ENCODE assay signal across 15 cellular contexts in genomic region chr6:121651420-121651819, GRCh38.
A peak's percentile ranks its signal among the peaks of the same experiment; 100 is the strongest.
DNase-seq lines count a peak whose midpoint lies in the region; ATAC-seq and TF ChIP-seq lines count a peak whose summit lies in the region.
"Had no signal": no experiment of that assay in that cellular context is flagged by ENCODE, and none has a peak within 500 bp of the region (broad histone marks: within the 10 kb centered on the region; RNA-seq: fewer than 3 reads in every experiment).

No MANE protein-coding gene starts in this region.

- dilution Hi-C loops in IMR-90 (cut with HindIII; ENCODE audit: low sequenced_read_pairs, unreplicated experiment): no loop called here

- H2BK15ac ChIP-seq in IMR-90 (ENCODE audit: low read depth, low read length): peak overlapping the region; percentile 75; the same call in 2 of the 3 replicates

- no peaks in the 10 kb centered on the region for H3K79me2 ChIP-seq in neural progenitor cell (ENCODE audit: low read depth)

- H4K20me1 ChIP-seq in IMR-90 (ENCODE audit: insufficient read depth, low read length) (no peaks in the 10 kb centered on the region), neural progenitor cell (ENCODE audit: low read depth) (no peaks in the 10 kb centered on the region)

- no peak for TF ChIP-seq CTCF in IMR-90 (conservative IDR thresholded peaks at IDR 0.05; ENCODE audit: low read depth, low read length)
- no peak for TF ChIP-seq CTCF in neural progenitor cell (IDR thresholded peaks at IDR 0.05)

- no peak overlapping the region for H2AK9ac ChIP-seq in IMR-90 (replicated peaks; ENCODE audit: low read depth, low read length, poor library complexity)

- H3K9me3 ChIP-seq in IMR-90 (ENCODE audit: control insufficient read depth, insufficient read depth, low read length) (no peaks in the 10 kb centered on the region), neural progenitor cell (ENCODE audit: low read depth) (no peaks in the 10 kb centered on the region)
- H3K9me3 ChIP-seq: breast epithelium had no signal

- H3K9ac ChIP-seq in IMR-90 (ENCODE audit: low read depth, low read length): no peak overlapping the region
- no peak overlapping the region for H3K9ac ChIP-seq in neural progenitor cell

- peak overlapping the region; percentile 83 for H3K18ac ChIP-seq in IMR-90 (ENCODE audit: low read depth, low read length)

- H3K56ac ChIP-seq in IMR-90 (ENCODE audit: extremely low read depth, insufficient read depth, low read length): no peak overlapping the region

- H2BK20ac ChIP-seq in IMR-90 (ENCODE audit: low read depth, low read length): peak overlapping the region; percentile 28; the same call in 1 of the 2 replicates

- H3K27ac ChIP-seq in IMR-90 (ENCODE audit: insufficient read depth, low read length): no peak overlapping the region
- H3K27ac ChIP-seq in neural progenitor cell: no peak overlapping the region

- H3K9me1 ChIP-seq in IMR-90 (ENCODE audit: insufficient read depth, low read length): peaks cover 9% of the 10 kb centered on the region

- POLR2A ChIA-PET in IMR-90 (lab: Charles Lee; ENCODE audit: unreplicated experiment): no interaction called here

- peak overlapping the region; percentile 52; the same call in 1 of the 2 replicates for H2AK5ac ChIP-seq in IMR-90 (ENCODE audit: low read depth, low read length)

- H3K4ac ChIP-seq in IMR-90 (ENCODE audit: low read depth, low read length): peak overlapping the region; percentile 30

- no peaks in the 10 kb centered on the region for H3K36me3 ChIP-seq in IMR-90 (ENCODE audit: control insufficient read depth, insufficient read depth, low read length)
- H3K36me3 ChIP-seq in neural progenitor cell: no peaks in the 10 kb centered on the region
- H3K36me3 ChIP-seq: breast epithelium had no signal

- H3K23ac ChIP-seq in IMR-90 (ENCODE audit: low read depth, low read length): peak overlapping the region; percentile 2; the same call in 1 of the 2 replicates

- peaks cover 6% of the 10 kb centered on the region for H3K4me1 ChIP-seq in IMR-90 (ENCODE audit: control insufficient read depth, insufficient read depth, low read length)
- no peaks in the 10 kb centered on the region for H3K4me1 ChIP-seq in neural progenitor cell
- H3K4me1 ChIP-seq: breast epithelium had no signal

- no peaks in the 10 kb centered on the region for H3K36me3 Mint-ChIP-seq in neural progenitor cell
- H3K36me3 Mint-ChIP-seq: CD4-positive, alpha-beta memory T cell; natural killer cell had no signal

- H3K4me3 Mint-ChIP-seq in neural progenitor cell: no peak overlapping the region
- H3K4me3 Mint-ChIP-seq: CD4-positive, alpha-beta memory T cell; natural killer cell had no signal

- no TSS peak for BruUV-seq in IMR-90 (replicated peaks; lab: Mats Ljungman, UMichigan)

- peaks cover 2% of the 10 kb centered on the region for H3K9me3 Mint-ChIP-seq in neural progenitor cell

- no peak for TF ChIP-seq POLR2A in IMR-90 (IDR thresholded peaks at IDR 0.05; ENCODE audit: low read depth, low read length)

- H3K79me1 ChIP-seq in IMR-90 (ENCODE audit: low read depth in 1 of 2, low read length in 2 of 2): no peaks in the 10 kb centered on the region

- H2AFZ ChIP-seq in IMR-90 (replicated peaks; ENCODE audit: low read length, poor library complexity) (no peak overlapping the region), neural progenitor cell (replicated peaks) (peak overlapping the region; percentile 15)

- H3K4me2 ChIP-seq in IMR-90 (ENCODE audit: low read depth, low read length) (no peak overlapping the region; the same call in 1 of the 2 replicates), neural progenitor cell (no peak overlapping the region)

- in situ Hi-C loops in IMR-90 (cut with MboI; ENCODE audit: low sequenced_read_pairs): no loop called here

- intact Hi-C loops in IMR-90 (cut with micrococcal nuclease): no loop called here

- peak overlapping the region; percentile 55; the same call in 1 of the 2 replicates for H4K91ac ChIP-seq in IMR-90 (ENCODE audit: insufficient read depth, low read depth, low read length)

- H2BK5ac ChIP-seq in IMR-90 (ENCODE audit: low read depth, low read length, poor library complexity, severe bottlenecking): peak overlapping the region; percentile 57

- TF ChIP-seq RAD21 in IMR-90 (IDR thresholded peaks at IDR 0.05; ENCODE audit: low read length): no peak

- peak overlapping the region; percentile 23 to 38; a peak in 3 of 4 replicates for H4K8ac ChIP-seq in IMR-90 (ENCODE audit: low read depth in 2 of 2, low read length in 2 of 2)

- peak overlapping the region; percentile 73 for H2BK120ac ChIP-seq in IMR-90 (ENCODE audit: low read depth, low read length)

- DNase-seq in SIG-M5 treated with dmso at 0.1 percent for 504 hours (lab: John Stamatoyannopoulos, UW; ENCODE audit: unreplicated experiment): peak; percentile 3
- no peak for DNase-seq in SIG-M5 (lab: John Stamatoyannopoulos, UW)
- peak; percentile 59 for DNase-seq in IMR-90
- DNase-seq in cerebellar cortex (ENCODE audit: low spot score): peak; percentile 65
- no peak for DNase-seq in neural progenitor cell (ENCODE audit: low spot score)
- no peak for DNase-seq in NCI-H748 (lab: John Stamatoyannopoulos, UW; ENCODE audit: unreplicated experiment)
- DNase-seq in NCI-H446 (lab: John Stamatoyannopoulos, UW): no peak
- no peak for DNase-seq in NCI-H146 (lab: John Stamatoyannopoulos, UW)
- DNase-seq: 8988T, natural killer cell, NCI-H1436, NCI-H446 treated with DMSO at 0.1 percent for 48 hours had no signal

- no peaks in the 10 kb centered on the region for H3K27me3 Mint-ChIP-seq in neural progenitor cell (ENCODE audit: insufficient read depth, low read depth)

- CTCF ChIA-PET in IMR-90 (lab: Yijun Ruan, JAX): no interaction called here

- H3K27ac Mint-ChIP-seq in neural progenitor cell: no peak overlapping the region
- H3K27ac Mint-ChIP-seq: CD4-positive, alpha-beta memory T cell; natural killer cell had no signal

- ATAC-seq in IMR-90 (ENCODE audit: low read depth): no peak
- ATAC-seq: natural killer cell, Panc1 had no signal

- peak overlapping the region; percentile 10 for H3K14ac ChIP-seq in IMR-90 (replicated peaks; ENCODE audit: low read depth, low read length)

- no peaks in the 10 kb centered on the region for H3F3A ChIP-seq in neural progenitor cell (ENCODE audit: low read depth)

- no peak overlapping the region for H3K4me3 ChIP-seq in IMR-90 (ENCODE audit: insufficient read depth, low read depth, low read length)
- no peak overlapping the region for H3K4me3 ChIP-seq in neural progenitor cell
- H3K4me3 ChIP-seq: breast epithelium had no signal

- H3K4me1 Mint-ChIP-seq in neural progenitor cell: no peaks in the 10 kb centered on the region
- H3K4me1 Mint-ChIP-seq: natural killer cell had no signal

- H3K27me3 ChIP-seq in IMR-90 (ENCODE audit: control insufficient read depth, insufficient read depth, low read length) (no peaks in the 10 kb centered on the region), neural progenitor cell (no peaks in the 10 kb centered on the region)
- H3K27me3 ChIP-seq: breast epithelium had no signal

- no CpG with 5 or more reads among the region's 1 CpG for WGBS in IMR-90 (ENCODE audit: extremely low coverage in 2 of 2, insufficient read length in 1 of 2), 2 experiments

- peak overlapping the region; percentile 88; the same call in 1 of the 2 replicates for H4K5ac ChIP-seq in IMR-90 (ENCODE audit: low read depth, low read length)

TF ChIP-seq in IMR-90, 13 proteins besides CTCF, POLR2A, EP300 and RAD21:
- no peak for TF ChIP-seq SMC3 (IDR thresholded peaks at IDR 0.05; ENCODE audit: low read depth, low read length)
- no peak for TF ChIP-seq NFE2L2 (IDR thresholded peaks at IDR 0.05; ENCODE audit: low read depth, low read length)
- TF ChIP-seq CHD1 (IDR thresholded peaks at IDR 0.05; ENCODE audit: low read depth, low read length): no peak
- no peak for TF ChIP-seq ELK1 (IDR thresholded peaks at IDR 0.05; ENCODE audit: borderline replicate concordance, low read depth, low read length)
- no peak for TF ChIP-seq RCOR1 (IDR thresholded peaks at IDR 0.05; ENCODE audit: insufficient replicate concordance, low read length)
- TF ChIP-seq MAZ (IDR thresholded peaks at IDR 0.05; ENCODE audit: borderline replicate concordance, low read depth, low read length): no peak
- no peak for TF ChIP-seq FOS (IDR thresholded peaks at IDR 0.05; ENCODE audit: low read depth, low read length)
- no peak for TF ChIP-seq MXI1 (IDR thresholded peaks at IDR 0.05; ENCODE audit: borderline replicate concordance, low read depth, low read length)
- no peak for TF ChIP-seq CEBPB (IDR thresholded peaks at IDR 0.05; ENCODE audit: low read depth, low read length)
- TF ChIP-seq MAFK (IDR thresholded peaks at IDR 0.05; ENCODE audit: low read depth, low read length): no peak
- no peak for TF ChIP-seq USF2 (IDR thresholded peaks at IDR 0.05; ENCODE audit: low read depth, low read length)
- no peak for TF ChIP-seq BHLHE40 (IDR thresholded peaks at IDR 0.05; ENCODE audit: low read depth, low read length)
- no peak for TF ChIP-seq RFX5 (IDR thresholded peaks at IDR 0.05; ENCODE audit: low read depth, low read length)

Comparison
In these comparisons a context has a peak if more than half of its experiments do, and no peak if none do; other contexts are left out.
1. DNase-seq: peak in SIG-M5 treated with dmso at 0.1 percent for 504 hours (single experiment), IMR-90 (single experiment) and cerebellar cortex (single experiment); none in SIG-M5 (single experiment), neural progenitor cell (single experiment), NCI-H748 (single experiment), NCI-H446 (0 of 2) and NCI-H146 (single experiment).